10 cellular contexts compared by ENCODE assay signal in the genomic region with DNA sequence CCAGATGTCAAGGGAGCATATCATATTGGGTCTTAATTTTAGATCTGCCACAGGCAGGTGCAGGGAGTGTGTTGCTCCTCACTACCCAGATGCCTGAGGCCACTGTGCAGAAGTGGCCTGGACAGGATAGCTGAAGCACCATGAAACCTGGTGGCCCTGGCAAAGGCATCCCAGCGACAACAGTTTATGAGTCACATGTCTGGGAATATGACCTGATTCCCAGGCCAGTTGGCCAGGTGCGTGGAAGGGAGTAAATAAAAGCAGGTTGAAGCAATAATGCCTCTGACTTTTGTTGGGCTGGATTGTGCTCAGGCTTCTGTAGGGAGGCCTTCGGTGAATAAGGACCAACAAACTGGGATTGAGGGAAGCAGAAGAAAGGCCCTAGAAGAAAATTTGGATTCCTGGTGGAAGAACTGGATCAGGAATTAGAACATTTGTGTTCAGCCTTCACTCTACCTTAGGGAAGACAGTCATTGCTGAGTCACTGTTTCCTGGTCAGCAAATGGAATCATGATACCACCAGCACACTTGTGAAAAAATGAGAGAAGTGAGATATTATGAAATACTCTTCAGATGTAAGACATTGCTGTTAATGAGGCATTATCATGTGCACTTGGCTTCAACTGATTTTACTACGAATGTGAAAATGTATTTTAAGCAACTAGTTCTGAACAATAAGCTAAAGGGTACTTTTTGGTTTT.
DNase-seq lines count a peak whose midpoint lies in the region; ATAC-seq and TF ChIP-seq lines count a peak whose summit lies in the region.
"Had no signal": no experiment of that assay in that cellular context is flagged by ENCODE, and none has a peak within 500 bp of the region (broad histone marks: within the 10 kb centered on the region; RNA-seq: fewer than 3 reads in every experiment).

No MANE protein-coding gene starts in this region.

- H3K4me3 ChIP-seq in astrocyte of the cerebellum (ENCODE audit: low read depth, low read length) (no peak overlapping the region), left lung (no peak overlapping the region)
- H3K4me3 ChIP-seq: GM23338, tibial nerve had no signal

- CTCF ChIA-PET in GM10248 (lab: Yijun Ruan, JAX) = interaction anchor here (0.7 kb wide), 1 partner anchor 23 kb away, joined by 3 read pairs; no protein-coding TSS in a partner anchor

- H3K9me3 ChIP-seq in left lung = no peaks in the 10 kb centered on the region
- H3K9me3 ChIP-seq: tibial nerve had no signal

- in situ Hi-C loops in astrocyte of the cerebellum (cut with HindIII; ENCODE audit: low sequenced_read_pairs) = no loop called here

- H3K27me3 ChIP-seq in left lung = peaks cover 0 to 4% of the 10 kb centered on the region in 2 donors

- POLR2A ChIA-PET in GM10248 (lab: Yijun Ruan, JAX) = no interaction called here

- TF ChIP-seq CTCF in astrocyte of the cerebellum (IDR thresholded peaks at IDR 0.05; ENCODE audit: low read depth, low read length, missing control alignments) = no peak
- no peak for TF ChIP-seq CTCF in left lung (IDR thresholded peaks at IDR 0.05)
- no peak for TF ChIP-seq CTCF in GM10248 (IDR thresholded peaks at IDR 0.05; ENCODE audit: control extremely low read depth, extremely low read depth, low read depth, missing control alignments)

- H3K4me1 ChIP-seq in left lung = peaks cover 0 to 36% of the 10 kb centered on the region in 2 donors

- intact Hi-C loops in left lung (cut with DNase I) = no loop called here

- H3K36me3 ChIP-seq in left lung = no peaks in the 10 kb centered on the region
- H3K36me3 ChIP-seq: tibial nerve had no signal

- DNase-seq in AML-193 (lab: John Stamatoyannopoulos, UW) (peak; percentile 72 to 78), M059J (ENCODE audit: low read depth) (peak; percentile 65), astrocyte of the cerebellum (ENCODE audit: low read depth) (peak; percentile 8), left lung (no peak), COLO829 (ENCODE audit: low spot score) (no peak), NCI-H2227 treated with DMSO at 0.1 percent for 48 hours (lab: John Stamatoyannopoulos, UW) (no peak), NCI-H526 (lab: John Stamatoyannopoulos, UW) (no peak), GM10248 (ENCODE audit: extremely low spot score) (no peak)

- peak; percentile 70 for ATAC-seq in left lung
- ATAC-seq: GM23338 had no signal

- H3K27ac ChIP-seq in left lung = peak overlapping the region in 1 of 2 donors; percentile 3
- H3K27ac ChIP-seq: tibial nerve had no signal

Comparison
In these comparisons a context has a peak if more than half of its experiments do, and no peak if none do; other contexts are left out.
1. DNase-seq: peak in AML-193 (2 of 2), M059J (single experiment) and astrocyte of the cerebellum (single experiment); none in left lung (0 of 2), COLO829 (single experiment), NCI-H2227 treated with DMSO at 0.1 percent for 48 hours (single experiment), NCI-H526 (0 of 2) and GM10248 (single experiment).